ENCODE assay signal across 2 cellular contexts in genomic region chr15:28875461-28875965, GRCh38.
TF ChIP-seq lines count a peak whose summit lies in the region.

No MANE protein-coding gene starts in this region.

TF ChIP-seq in GM23338, 12 proteins besides CTCF, POLR2A, EP300 and RAD21 (continued from another document):
- TF ChIP-seq ZNF462 (CRISPR knock-in tag; IDR thresholded peaks at IDR 0.05) = no peak
- no peak for TF ChIP-seq EZH2phosphoT487 (IDR thresholded peaks at IDR 0.05; ENCODE audit: unreplicated experiment)
- no peak for TF ChIP-seq ZNF114 (CRISPR knock-in tag; IDR thresholded peaks at IDR 0.05)
- no peak for TF ChIP-seq CREB1 (CRISPR knock-in tag; IDR thresholded peaks at IDR 0.05; ENCODE audit: low read depth)
- TF ChIP-seq EZH2 (IDR thresholded peaks at IDR 0.05; ENCODE audit: low read depth, unreplicated experiment) = no peak
- no peak for TF ChIP-seq NANOG (IDR thresholded peaks at IDR 0.05; ENCODE audit: borderline replicate concordance)
- TF ChIP-seq ZNF331 (CRISPR knock-in tag; IDR thresholded peaks at IDR 0.05; ENCODE audit: low read depth) = no peak
- TF ChIP-seq STAT1 (IDR thresholded peaks at IDR 0.05; ENCODE audit: unreplicated experiment) = no peak
- no peak for TF ChIP-seq REST (IDR thresholded peaks at IDR 0.05; ENCODE audit: unreplicated experiment)
- TF ChIP-seq POLR2AphosphoS5 (IDR thresholded peaks at IDR 0.05; ENCODE audit: low read depth) = no peak
- no peak for TF ChIP-seq ETS1 (IDR thresholded peaks at IDR 0.05)

TF ChIP-seq in WTC11, 78 proteins besides CTCF, POLR2A, EP300 and RAD21 (continued from another document):
- TF ChIP-seq FOXP4 (CRISPR knock-in tag; IDR thresholded peaks at IDR 0.05) (no peak), PRRX2 (CRISPR knock-in tag; IDR thresholded peaks at IDR 0.05) (no peak), NR2C2 (CRISPR knock-in tag; IDR thresholded peaks at IDR 0.05) (no peak), TCF7 (CRISPR knock-in tag; IDR thresholded peaks at IDR 0.05; ENCODE audit: low read depth) (no peak), ATF2 (CRISPR knock-in tag; IDR thresholded peaks at IDR 0.05; ENCODE audit: borderline replicate concordance, low read depth) (no peak), ZNF263 (CRISPR knock-in tag; IDR thresholded peaks at IDR 0.05; ENCODE audit: low read depth) (no peak), TP53 (CRISPR knock-in tag; IDR thresholded peaks at IDR 0.05) (no peak), ZNF281 (CRISPR knock-in tag; IDR thresholded peaks at IDR 0.05) (no peak), SP1 (CRISPR knock-in tag; conservative IDR thresholded peaks at IDR 0.05) (no peak), ZNF425 (CRISPR knock-in tag; conservative IDR thresholded peaks at IDR 0.05) (no peak), SMAD3 (CRISPR knock-in tag; IDR thresholded peaks at IDR 0.05; ENCODE audit: borderline replicate concordance) (no peak), FOXP1 (CRISPR knock-in tag; IDR thresholded peaks at IDR 0.05; ENCODE audit: borderline replicate concordance) (no peak), FOXJ3 (CRISPR knock-in tag; IDR thresholded peaks at IDR 0.05; ENCODE audit: borderline replicate concordance) (no peak)
